Comparison of ENCODE assay signal across 8 cellular contexts in genomic region chr9:35726876-35727438, GRCh38. TPM values are rescaled to one million over a fixed set of nuclear protein-coding genes. Genes with fewer than 3 reads are reported as not detected.
DNase-seq lines count a peak whose midpoint lies in the region; ATAC-seq and TF ChIP-seq lines count a peak whose summit lies in the region.

No MANE protein-coding gene starts in this region.

- H3K9me2 ChIP-seq in OCI-LY7 (ENCODE audit: insufficient read depth, low read length), result no peaks in the 10 kb centered on the region

- H2BK120ac ChIP-seq in mesenchymal stem cell (ENCODE audit: low read depth, low read length), result peak overlapping the region; percentile 61

- peak overlapping the region in 1 of 2 experiments; percentile 73 for H3K14ac ChIP-seq in mesenchymal stem cell (ENCODE audit: low read length in 2 of 2)

- POLR2A ChIA-PET in OCI-LY7 (lab: Charles Lee), result interaction anchor here (0.7 to 1.8 kb wide), 10 partner anchors 9 to 108 kb away, joined by 3 to 5 read pairs (median 3); partner anchors contain the start of genes GBA2 and RGP1

- peak overlapping the region; percentile 95 for H2AK5ac ChIP-seq in mesenchymal stem cell (ENCODE audit: low read length, severe bottlenecking)

- H2BK12ac ChIP-seq in mesenchymal stem cell (ENCODE audit: low read length in 2 of 2), result peak overlapping the region; percentile 14 to 95

- peak overlapping the region; percentile 27 for H4K8ac ChIP-seq in mesenchymal stem cell (ENCODE audit: low read length)

- H4K20me1 ChIP-seq in OCI-LY7 (ENCODE audit: insufficient read depth, low read length), result peaks cover 15% of the 10 kb centered on the region; the same call in 1 of the 2 replicates

- peak; percentile 27 for ATAC-seq in Right ventricle myocardium inferior
- peak; percentile 60 for ATAC-seq in aorta (ENCODE audit: low FRiP score)
- no peak for ATAC-seq in GM19324 (IDR thresholded peaks at IDR 0.05; ENCODE audit: low FRiP score, unreplicated experiment)
- ATAC-seq in HG03354 (IDR thresholded peaks at IDR 0.05; ENCODE audit: poor library complexity, severe bottlenecking, unreplicated experiment), result no peak

- peak overlapping the region; percentile 46 for H3K27ac ChIP-seq in OCI-LY7 (ENCODE audit: low read depth, low read length, poor library complexity, severe bottlenecking)
- peak overlapping the region; percentile 93 for H3K27ac ChIP-seq in mesenchymal stem cell (ENCODE audit: low read length, poor library complexity, severe bottlenecking)
- H3K27ac ChIP-seq in aorta (ENCODE audit: low read depth in 1 of 2, low read length in 2 of 2), result peak overlapping the region; percentile 77 to 92

- 81% methylated on average over 4 of the region's 4 CpGs for WGBS in mesenchymal stem cell
- WGBS in aorta, 2 donors, result 13 to 14% methylated on average over 4 of the region's 4 CpGs

- H3K36me3 ChIP-seq in OCI-LY7 (ENCODE audit: insufficient read depth, low read length) (peaks cover 51% of the 10 kb centered on the region), mesenchymal stem cell (ENCODE audit: control insufficient read depth in 1 of 2, insufficient read depth in 2 of 2, low read depth in 1 of 2, low read length in 2 of 2) (peaks cover 30 to 51% of the 10 kb centered on the region in 2 experiments), aorta (ENCODE audit: control insufficient read depth in 1 of 2, insufficient read depth in 2 of 2, low read length in 1 of 2) (peaks cover 10 to 11% of the 10 kb centered on the region in 2 donors)

- intact Hi-C loops in Right ventricle myocardium inferior (cut with DNase I), result loop anchor here (5.0 kb wide), 1 partner anchor 35 kb away; no protein-coding TSS in a partner anchor
- intact Hi-C loops in cardiac septum (cut with DNase I), result no loop called here
- intact Hi-C loops in OCI-LY7 (cut with micrococcal nuclease; ENCODE audit: unreplicated experiment), result no loop called here
- intact Hi-C loops in aorta (cut with DNase I), result loop anchor here in 1 of 2 donors (2.0 kb wide), 1 partner anchor 28 kb away; no protein-coding TSS in a partner anchor

- H3K23ac ChIP-seq in mesenchymal stem cell (ENCODE audit: low read length in 2 of 2), result peak overlapping the region in 1 of 2 experiments; percentile 75

- H3K4me2 ChIP-seq in OCI-LY7 (ENCODE audit: low read length) (peak overlapping the region; percentile 97), mesenchymal stem cell (ENCODE audit: low read length, poor library complexity, severe bottlenecking) (peak overlapping the region; percentile 37)

- CTCF ChIA-PET in OCI-LY7 (lab: Charles Lee; ENCODE audit: unreplicated experiment), result interaction anchor here (0.9 to 2.2 kb wide), 6 partner anchors 22 to 111 kb away, joined by 3 to 10 read pairs (median 4); partner anchors contain the start of genes GBA2 and RGP1

- peak overlapping the region; percentile 52 to 80 for H3K18ac ChIP-seq in mesenchymal stem cell (ENCODE audit: low read depth in 1 of 2, low read length in 2 of 2)

- H3K4me3 Mint-ChIP-seq in chondrocyte (ENCODE audit: unreplicated experiment), result no peak overlapping the region

- DNase-seq in Right ventricle myocardium inferior (ENCODE audit: missing footprints) (no peak), cardiac septum (ENCODE audit: low spot score) (no peak), OCI-LY7 (ENCODE audit: low spot score) (peak; percentile 72), chondrocyte (ENCODE audit: low spot score) (no peak), mesenchymal stem cell (peak; percentile 63), aorta (peak; percentile 81 to 88)

- peaks cover 16% of the 10 kb centered on the region for H3K4me1 Mint-ChIP-seq in chondrocyte (ENCODE audit: low read depth)

- peaks cover 51% of the 10 kb centered on the region for H3K79me2 ChIP-seq in OCI-LY7 (ENCODE audit: insufficient read depth, low read depth, low read length)

- H3K9ac ChIP-seq in mesenchymal stem cell (ENCODE audit: low read length), result peak overlapping the region; percentile 97

- H3K4me1 ChIP-seq in OCI-LY7 (ENCODE audit: insufficient read depth, low read length, poor library complexity, severe bottlenecking), result peaks cover 48% of the 10 kb centered on the region
- H3K4me1 ChIP-seq in mesenchymal stem cell (ENCODE audit: control insufficient read depth, insufficient read depth, low read depth, low read length), result peaks cover 20% of the 10 kb centered on the region
- H3K4me1 ChIP-seq in aorta (ENCODE audit: control insufficient read depth in 1 of 2, insufficient read depth in 2 of 2, low read length in 2 of 2), result peaks cover 0 to 2% of the 10 kb centered on the region in 2 donors

- H3K9me3 ChIP-seq in OCI-LY7 (ENCODE audit: low read length) (no peaks in the 10 kb centered on the region), mesenchymal stem cell (ENCODE audit: control insufficient read depth, low read length) (no peaks in the 10 kb centered on the region), aorta (ENCODE audit: control insufficient read depth, low read length) (no peaks in the 10 kb centered on the region)

- peak; percentile 75 for TF ChIP-seq CTCF in OCI-LY7 (conservative IDR thresholded peaks at IDR 0.05; ENCODE audit: low read length)
- TF ChIP-seq CTCF in chondrocyte (IDR thresholded peaks at IDR 0.05), result peak; percentile 53

- H3K4me3 ChIP-seq in OCI-LY7 (ENCODE audit: low read depth, low read length, poor library complexity, severe bottlenecking), result peak overlapping the region; percentile 89
- H3K4me3 ChIP-seq in mesenchymal stem cell (ENCODE audit: insufficient read depth in 1 of 2, low read depth in 1 of 2, low read length in 2 of 2), result peak overlapping the region in 1 of 2 experiments; percentile 91
- peak overlapping the region in 1 of 2 donors; percentile 18 for H3K4me3 ChIP-seq in aorta (ENCODE audit: low read length in 2 of 2)

- no peaks in the 10 kb centered on the region for H3K9me3 Mint-ChIP-seq in chondrocyte (ENCODE audit: low read depth)

- H4K91ac ChIP-seq in mesenchymal stem cell (ENCODE audit: low read length), result peak overlapping the region; percentile 79

- H3K27me3 Mint-ChIP-seq in chondrocyte (ENCODE audit: low read depth), result no peaks in the 10 kb centered on the region

- peaks cover 37% of the 10 kb centered on the region for H3K36me3 Mint-ChIP-seq in chondrocyte (ENCODE audit: low read depth)

- H2BK5ac ChIP-seq in mesenchymal stem cell (ENCODE audit: low read depth, low read length, poor library complexity, severe bottlenecking), result peak overlapping the region; percentile 87

- no peak overlapping the region for H2BK15ac ChIP-seq in mesenchymal stem cell (ENCODE audit: low read depth, poor library complexity, severe bottlenecking)

- H3K27me3 ChIP-seq in mesenchymal stem cell (ENCODE audit: control insufficient read depth in 1 of 2, insufficient read depth in 1 of 2, low read length in 2 of 2) (no peaks in the 10 kb centered on the region), aorta (ENCODE audit: control insufficient read depth in 1 of 2, insufficient read depth in 2 of 2, low read length in 1 of 2) (no peaks in the 10 kb centered on the region)

- H3K4ac ChIP-seq in mesenchymal stem cell (ENCODE audit: low read depth in 1 of 2, low read length in 2 of 2), result peak overlapping the region; percentile 24 to 90

- no peak overlapping the region for H3K27ac Mint-ChIP-seq in chondrocyte (ENCODE audit: unreplicated experiment)

- no peak overlapping the region for H2AFZ ChIP-seq in OCI-LY7 (ENCODE audit: low read length)
- H2AFZ ChIP-seq in mesenchymal stem cell (ENCODE audit: low read depth, low read length), result no peak overlapping the region

- BruUV-seq in OCI-LY7 (replicated peaks; lab: Mats Ljungman, UMichigan), result no TSS peak

- H3K79me1 ChIP-seq in mesenchymal stem cell (replicated peaks; ENCODE audit: low read length, poor library complexity, severe bottlenecking), result peaks cover 19% of the 10 kb centered on the region

RNA-seq across cellular contexts. Expression of gene TLN1, which starts 5.0 kb away (rescaled TPM):
- total RNA-seq in Right ventricle myocardium inferior (255 TPM), cardiac septum (291 TPM), OCI-LY7 (2022) (169 and 177 TPM in 2 replicates), chondrocyte (490 to 684 TPM (median 655 TPM) in 3 replicates), aorta (1,000 to 10,000 TPM in 1 of 2 donors, 100 to 1,000 TPM in 1; 735 to 1,271 TPM)
- total RNA-seq in OCI-LY7 (2014; rRNA removed; shearing (Covaris generic)), result 87.5 and 98.8 TPM in 2 replicates
- 98.6 TPM for polyA plus RNA-seq in mesenchymal stem cell (2013, experiment 1 of 2)
- 91.6 TPM for polyA plus RNA-seq in mesenchymal stem cell (2013, experiment 2 of 2)
- 100 to 1,000 TPM; 160 to 382 TPM for polyA plus RNA-seq in aorta

RNA-seq across cellular contexts. Expression of gene CREB3, which starts 5.5 kb away (rescaled TPM):
- total RNA-seq in Right ventricle myocardium inferior (23.5 TPM), cardiac septum (25.0 TPM), OCI-LY7 (2022) (21.9 and 23.0 TPM in 2 replicates), chondrocyte (55.5 to 63.4 TPM (median 56.7 TPM) in 3 replicates), aorta (10 to 100 TPM; 39.5 to 51.3 TPM)
- 16.8 and 18.2 TPM in 2 replicates for total RNA-seq in OCI-LY7 (2014; rRNA removed; shearing (Covaris generic))
- 45.6 TPM for polyA plus RNA-seq in mesenchymal stem cell (2013, experiment 1 of 2)
- polyA plus RNA-seq in mesenchymal stem cell (2013, experiment 2 of 2), result 45.1 TPM
- polyA plus RNA-seq in aorta, result 10 to 100 TPM; 46.2 to 62.0 TPM

RNA-seq across cellular contexts. Expression of gene GBA2, which starts 22.1 kb away (rescaled TPM):
- total RNA-seq in Right ventricle myocardium inferior (80.2 TPM), cardiac septum (98.6 TPM), OCI-LY7 (2022) (68.2 and 70.4 TPM in 2 replicates), chondrocyte (50.9 to 52.1 TPM (median 51.6 TPM) in 3 replicates), aorta (10 to 100 TPM; 83.8 to 83.9 TPM)
- total RNA-seq in OCI-LY7 (2014; rRNA removed; shearing (Covaris generic)), result 66.0 and 75.4 TPM in 2 replicates
- 22.6 TPM for polyA plus RNA-seq in mesenchymal stem cell (2013, experiment 1 of 2)
- 20.1 TPM for polyA plus RNA-seq in mesenchymal stem cell (2013, experiment 2 of 2)
- polyA plus RNA-seq in aorta, result 100 to 1,000 TPM in 1 of 2 donors, 10 to 100 TPM in 1; 18.5 to 122 TPM

RNA-seq across cellular contexts. Expression of gene RGP1, which starts 22.1 kb away (rescaled TPM):
- total RNA-seq in Right ventricle myocardium inferior, result 29.0 TPM
- total RNA-seq in cardiac septum, result 40.0 TPM
- 12.3 and 13.5 TPM in 2 replicates for total RNA-seq in OCI-LY7 (2014; rRNA removed; shearing (Covaris generic))
- total RNA-seq in OCI-LY7 (2022), result 27.1 and 31.3 TPM in 2 replicates
- 27.7 to 28.6 TPM (median 27.9 TPM) in 3 replicates for total RNA-seq in chondrocyte
- polyA plus RNA-seq in mesenchymal stem cell (2013, experiment 1 of 2), result 15.2 TPM
- 15.1 TPM for polyA plus RNA-seq in mesenchymal stem cell (2013, experiment 2 of 2)
- 10 to 100 TPM; 30.0 to 32.4 TPM for total RNA-seq in aorta
- 10 to 100 TPM; 11.0 to 13.0 TPM for polyA plus RNA-seq in aorta

RNA-seq across cellular contexts. Expression of gene MSMP, which starts 27.1 kb away (rescaled TPM):
- total RNA-seq in Right ventricle myocardium inferior (not detected), cardiac septum (not detected), OCI-LY7 (2022) (4.1 and 4.4 TPM in 2 replicates), chondrocyte (not detected in 3 replicates), aorta (1 to 10 TPM; 2.0 TPM)
- total RNA-seq in OCI-LY7 (2014; rRNA removed; shearing (Covaris generic)), result 0.67 and 2.3 TPM in 2 replicates
- polyA plus RNA-seq in mesenchymal stem cell (2013, experiment 1 of 2), result not detected
- polyA plus RNA-seq in mesenchymal stem cell (2013, experiment 2 of 2), result not detected
- not detected for polyA plus RNA-seq in aorta

Comparison
In these comparisons a context has a peak if more than half of its experiments do, and no peak if none do; other contexts are left out.
1. ATAC-seq: peak in Right ventricle myocardium inferior (single experiment) and aorta (single experiment); none in GM19324 (single experiment) and HG03354 (single experiment).
2. DNase-seq: peak in OCI-LY7 (single experiment), mesenchymal stem cell (single experiment) and aorta (2 of 2); none in Right ventricle myocardium inferior (single experiment), cardiac septum (single experiment) and chondrocyte (single experiment).
3. Peak in every context shown above with its lines, with median percentiles within 50 percentile points of each other: H3K27ac ChIP-seq.